13 cellular contexts compared by ENCODE assay signal in genomic region chr2:232887171-232887850, GRCh38. TPM values are rescaled to one million over a fixed set of nuclear protein-coding genes. Genes with fewer than 3 reads are reported as not detected.
DNase-seq lines count a peak whose midpoint lies in the region; ATAC-seq and TF ChIP-seq lines count a peak whose summit lies in the region.
"Had no signal": no experiment of that assay in that cellular context is flagged by ENCODE, and none has a peak within 500 bp of the region (broad histone marks: within the 10 kb centered on the region; RNA-seq: fewer than 3 reads in every experiment).

No MANE protein-coding gene starts in this region.

- no peaks in the 10 kb centered on the region for H3K36me3 Mint-ChIP-seq in stimulated activated effector memory CD8-positive, alpha-beta T cell treated with anti-CD3 and anti-CD28 coated beads, Interleukin-12 subunit alpha, Interleukin-12 subunit beta, amount 100 ng/mL, for 72 hours
- H3K36me3 Mint-ChIP-seq: CD4-positive, CD25-positive, alpha-beta regulatory T cell had no signal

- H3K9me3 Mint-ChIP-seq in stimulated activated effector memory CD8-positive, alpha-beta T cell treated with anti-CD3 and anti-CD28 coated beads, Interleukin-12 subunit alpha, Interleukin-12 subunit beta, amount 100 ng/mL, for 72 hours, result no peaks in the 10 kb centered on the region
- H3K9me3 Mint-ChIP-seq: stimulated activated naive B cell treated with anti-CD40 and anti-IgM and Interleukin-4, amounts not matched to agents 10 μg/mL and 1 μg/mL and 100 μg/mL, for 72 hours had no signal

- H3K27me3 ChIP-seq in H7 (ENCODE audit: control insufficient read depth, insufficient read depth, low read length), result no peaks in the 10 kb centered on the region
- H3K27me3 ChIP-seq: hepatocyte had no signal

- no peak for DNase-seq in AG09319 (ENCODE audit: extremely low read depth, low read depth)
- peak; percentile 83 for DNase-seq in H7
- DNase-seq in cardiac fibroblast (ENCODE audit: low read depth in 2 of 2), result no peak
- DNase-seq in left lobe of liver (ENCODE audit: low spot score), result peak; percentile 33
- no peak for DNase-seq in stimulated activated effector memory CD8-positive, alpha-beta T cell treated with anti-CD3 and anti-CD28 coated beads, Interleukin-12 subunit alpha, Interleukin-12 subunit beta, amount 100 ng/mL, for 72 hours (ENCODE audit: low spot score in 2 of 2)
- no peak for DNase-seq in AG20443 (ENCODE audit: low spot score)
- DNase-seq in GM20000 (ENCODE audit: low spot score), result no peak
- DNase-seq: amygdala; CD4-positive, CD25-positive, alpha-beta regulatory T cell; MM.1S; stimulated activated naive B cell treated with anti-CD40 and anti-IgM and Interleukin-4, amounts not matched to agents 10 μg/mL and 1 μg/mL and 100 μg/mL, for 72 hours had no signal

- H3K27ac Mint-ChIP-seq in stimulated activated effector memory CD8-positive, alpha-beta T cell treated with anti-CD3 and anti-CD28 coated beads, Interleukin-12 subunit alpha, Interleukin-12 subunit beta, amount 100 ng/mL, for 72 hours, result no peak overlapping the region
- H3K27ac Mint-ChIP-seq: stimulated activated naive B cell treated with anti-CD40 and anti-IgM and Interleukin-4, amounts not matched to agents 10 μg/mL and 1 μg/mL and 100 μg/mL, for 72 hours had no signal

- TF ChIP-seq CTCF in AG09319 (IDR thresholded peaks at IDR 0.05; ENCODE audit: low read depth, low read length) (peak; percentile 6), cardiac fibroblast (IDR thresholded peaks at IDR 0.05; ENCODE audit: low read depth, low read length) (peak; percentile 23), GM20000 (IDR thresholded peaks at IDR 0.05; ENCODE audit: extremely low read depth, missing control alignments) (no peak)

- H3K4me3 ChIP-seq in H7 (ENCODE audit: insufficient read depth, low read depth, low read length) (no peak overlapping the region), cardiac fibroblast (replicated peaks in 1 of 2; ENCODE audit: low read depth in 2 of 2, low read length in 2 of 2) (no peak overlapping the region)
- H3K4me3 ChIP-seq: hepatocyte had no signal

- no peaks in the 10 kb centered on the region for H3K36me3 ChIP-seq in H7 (replicated peaks; ENCODE audit: control insufficient read depth, insufficient read depth, low read length)

- H3K4me3 Mint-ChIP-seq in stimulated activated effector memory CD8-positive, alpha-beta T cell treated with anti-CD3 and anti-CD28 coated beads, Interleukin-12 subunit alpha, Interleukin-12 subunit beta, amount 100 ng/mL, for 72 hours, result no peak overlapping the region
- H3K4me3 Mint-ChIP-seq: CD4-positive, CD25-positive, alpha-beta regulatory T cell; stimulated activated naive B cell treated with anti-CD40 and anti-IgM and Interleukin-4, amounts not matched to agents 10 μg/mL and 1 μg/mL and 100 μg/mL, for 72 hours had no signal

- ATAC-seq in left lobe of liver (no peak), GM21576 (IDR thresholded peaks at IDR 0.05; ENCODE audit: unreplicated experiment) (no peak)
- no peak for ATAC-seq in stimulated activated effector memory CD8-positive, alpha-beta T cell treated with anti-CD3 and anti-CD28 coated beads, Interleukin-12 subunit alpha, Interleukin-12 subunit beta, amount 100 ng/mL, for 72 hours
- ATAC-seq: stimulated activated naive B cell treated with anti-CD40 and anti-IgM and Interleukin-4, amounts not matched to agents 10 μg/mL and 1 μg/mL and 100 μg/mL, for 72 hours had no signal

- H3K4me1 Mint-ChIP-seq in stimulated activated effector memory CD8-positive, alpha-beta T cell treated with anti-CD3 and anti-CD28 coated beads, Interleukin-12 subunit alpha, Interleukin-12 subunit beta, amount 100 ng/mL, for 72 hours, result peaks cover 14% of the 10 kb centered on the region
- H3K4me1 Mint-ChIP-seq: CD4-positive, CD25-positive, alpha-beta regulatory T cell had no signal

RNA-seq across cellular contexts. Expression of gene SNORC, which starts 17.2 kb away (rescaled TPM):
- 1.6 and 5.2 TPM in 2 replicates for total RNA-seq in H7 (2014; rRNA removed; shearing (Covaris generic))
- 15.5 TPM for total RNA-seq in left lobe of liver

Comparison
In these comparisons a context has a peak if more than half of its experiments do, and no peak if none do; other contexts are left out.
1. DNase-seq: peak in H7 (single experiment) and left lobe of liver (single experiment); none in AG09319 (single experiment), cardiac fibroblast (0 of 2), stimulated activated effector memory CD8-positive, alpha-beta T cell treated with anti-CD3 and anti-CD28 coated beads, Interleukin-12 subunit alpha, Interleukin-12 subunit beta, amount 100 ng/mL, for 72 hours (0 of 2), AG20443 (single experiment) and GM20000 (single experiment).